In genomic region chr7:47225387-47226170, GRCh38 we compare ENCODE assay signal across 8 cellular contexts.
DNase-seq lines count a peak whose midpoint lies in the region; ATAC-seq and TF ChIP-seq lines count a peak whose summit lies in the region.

No MANE protein-coding gene starts in this region.

- WGBS in spleen, 5 donors: 45 to 72% (median 54%) methylated on average over 3 of the region's 3 CpGs

- H3K27ac ChIP-seq in DOHH2 (ENCODE audit: low read depth, low read length): no peak overlapping the region
- H3K27ac ChIP-seq in colonic mucosa: no peak overlapping the region
- no peak overlapping the region for H3K27ac ChIP-seq in spleen

- peaks cover 34% of the 10 kb centered on the region for H3K4me1 ChIP-seq in DOHH2 (ENCODE audit: control insufficient read depth, low read length)
- H3K4me1 ChIP-seq in colonic mucosa: no peaks in the 10 kb centered on the region
- peaks cover 0 to 10% (median 6%) of the 10 kb centered on the region in 6 donors for H3K4me1 ChIP-seq in spleen

- intact Hi-C loops in colonic mucosa (cut with DNase I): no loop called here
- intact Hi-C loops in spleen (cut with DNase I; ENCODE audit: low total_unique reads): no loop called here

- ATAC-seq in GM21423 (IDR thresholded peaks at IDR 0.05; ENCODE audit: unreplicated experiment) (peak; percentile 61), HG03460 (IDR thresholded peaks at IDR 0.05; ENCODE audit: unreplicated experiment) (peak; percentile 37)

- DNase-seq in fibroblast of gingiva (ENCODE audit: low read depth): peak; percentile 25
- no peak for DNase-seq in activated gamma-delta T cell (lab: John Stamatoyannopoulos, UW)
- DNase-seq in NCI-H1105 treated with DMSO at 0.1 percent for 48 hours (lab: John Stamatoyannopoulos, UW): no peak
- DNase-seq in colonic mucosa: no peak
- DNase-seq in spleen: no peak

- H4K20me1 ChIP-seq in DOHH2 (ENCODE audit: control insufficient read depth, insufficient read depth, low read depth, low read length): no peaks in the 10 kb centered on the region

- no peaks in the 10 kb centered on the region for H3F3A ChIP-seq in DOHH2 (ENCODE audit: control insufficient read depth, insufficient read depth)

- peak overlapping the region; percentile 7; the same call in 1 of the 2 replicates for H3K4me2 ChIP-seq in DOHH2 (ENCODE audit: low read length)

- no peak overlapping the region for H3K4me3 ChIP-seq in DOHH2 (ENCODE audit: low read length)
- H3K4me3 ChIP-seq in colonic mucosa: no peak overlapping the region
- no peak overlapping the region for H3K4me3 ChIP-seq in spleen

- H3K79me2 ChIP-seq in DOHH2 (ENCODE audit: control insufficient read depth, low read length): no peaks in the 10 kb centered on the region

- H3K9me2 ChIP-seq in DOHH2 (replicated peaks; ENCODE audit: control insufficient read depth, low read length): no peaks in the 10 kb centered on the region; the same call in 1 of the 2 replicates

- no peak overlapping the region for H3K9ac ChIP-seq in colonic mucosa (ENCODE audit: low read depth in 2 of 2, low read length in 2 of 2)

- no peaks in the 10 kb centered on the region for H3K9me3 ChIP-seq in DOHH2 (ENCODE audit: control insufficient read depth, insufficient read depth, low read length)
- H3K9me3 ChIP-seq in colonic mucosa: no peaks in the 10 kb centered on the region
- no peaks in the 10 kb centered on the region for H3K9me3 ChIP-seq in spleen

- TF ChIP-seq POLR2A in spleen (IDR thresholded peaks at IDR 0.05): no peak

- TF ChIP-seq CTCF in DOHH2 (IDR thresholded peaks at IDR 0.05; ENCODE audit: low read depth, low read length, poor library complexity, severe bottlenecking) (no peak), colonic mucosa (IDR thresholded peaks at IDR 0.05) (no peak), spleen (IDR thresholded peaks at IDR 0.05 in 8 of 11, conservative IDR thresholded peaks at IDR 0.05 in 3 of 11) (no peak)

- H3K27me3 ChIP-seq in DOHH2 (ENCODE audit: control insufficient read depth, low read length) (peaks cover 5% of the 10 kb centered on the region; the same call in 1 of the 2 replicates), colonic mucosa (no peaks in the 10 kb centered on the region), spleen (replicated peaks in 1 of 7) (no peaks in the 10 kb centered on the region)

- no peaks in the 10 kb centered on the region for H3K36me3 ChIP-seq in DOHH2 (ENCODE audit: control insufficient read depth, low read length)
- H3K36me3 ChIP-seq in colonic mucosa: no peaks in the 10 kb centered on the region
- no peaks in the 10 kb centered on the region for H3K36me3 ChIP-seq in spleen
